Comparison of ENCODE assay signal across 8 cellular contexts in genomic region chr10:95133016-95133752, GRCh38.
DNase-seq lines count a peak whose midpoint lies in the region; ATAC-seq lines count a peak whose summit lies in the region.

No MANE protein-coding gene starts in this region.

- peak; percentile 90 for ATAC-seq in HG03280 (IDR thresholded peaks at IDR 0.05; ENCODE audit: unreplicated experiment)

- no peaks in the 10 kb centered on the region for H3K27me3 ChIP-seq in effector memory CD4-positive, alpha-beta T cell (replicated peaks; ENCODE audit: control insufficient read depth, insufficient read depth, low read length, poor library complexity, severe bottlenecking)

- peak; percentile 86 for DNase-seq in CD1c-positive myeloid dendritic cell (ENCODE audit: extremely low spot score)
- DNase-seq in GM19238 (ENCODE audit: insufficient read length, low spot score) = peak; percentile 29
- peak; percentile 41 to 81 for DNase-seq in NCI-H526 (lab: John Stamatoyannopoulos, UW)
- DNase-seq in activated CD4-positive, alpha-beta T cell treated with anti-CD3 and anti-CD28 coated beads, Interleukin-2, amount 50 U/mL, for 1 hour = peak; percentile 47
- peak in 2 of 3 donors; percentile 8 to 35 for DNase-seq in effector memory CD4-positive, alpha-beta T cell
- peak; percentile 39 for DNase-seq in mucosa of gallbladder (ENCODE audit: low spot score)
- peak; percentile 42 to 67 for DNase-seq in stimulated activated CD8-positive, alpha-beta memory T cell treated with anti-CD3 and anti-CD28 coated beads, Interleukin-7, amount 100 ng/mL, for 48 hours (ENCODE audit: extremely low read depth in 1 of 2, low read depth in 1 of 2)

- H3K36me3 ChIP-seq in effector memory CD4-positive, alpha-beta T cell (ENCODE audit: control insufficient read depth, insufficient read depth, low read length) = no peaks in the 10 kb centered on the region

- no peak overlapping the region for H3K27ac ChIP-seq in effector memory CD4-positive, alpha-beta T cell (ENCODE audit: insufficient read depth, low read length, poor library complexity, severe bottlenecking)

- H3K9me3 ChIP-seq in effector memory CD4-positive, alpha-beta T cell (ENCODE audit: control insufficient read depth, low read length) = no peaks in the 10 kb centered on the region

- no peaks in the 10 kb centered on the region for H3K4me1 ChIP-seq in effector memory CD4-positive, alpha-beta T cell (ENCODE audit: control insufficient read depth, insufficient read depth, low read length, poor library complexity, severe bottlenecking)

- H3K4me3 ChIP-seq in effector memory CD4-positive, alpha-beta T cell (ENCODE audit: insufficient read depth, low read depth, low read length, poor library complexity, severe bottlenecking) = no peak overlapping the region

Comparison
In these comparisons a context has a peak if more than half of its experiments do, and no peak if none do; other contexts are left out.
1. DNase-seq: peak in every context shown above with its lines; median percentile 86 in CD1c-positive myeloid dendritic cell; 61 in NCI-H526; 54 in stimulated activated CD8-positive, alpha-beta memory T cell treated with anti-CD3 and anti-CD28 coated beads, Interleukin-7, amount 100 ng/mL, for 48 hours; 47 in activated CD4-positive, alpha-beta T cell treated with anti-CD3 and anti-CD28 coated beads, Interleukin-2, amount 50 U/mL, for 1 hour; 39 in mucosa of gallbladder; 29 in GM19238; 22 in effector memory CD4-positive, alpha-beta T cell.